ENCODE assay signal across 18 cellular contexts in the genomic region with DNA sequence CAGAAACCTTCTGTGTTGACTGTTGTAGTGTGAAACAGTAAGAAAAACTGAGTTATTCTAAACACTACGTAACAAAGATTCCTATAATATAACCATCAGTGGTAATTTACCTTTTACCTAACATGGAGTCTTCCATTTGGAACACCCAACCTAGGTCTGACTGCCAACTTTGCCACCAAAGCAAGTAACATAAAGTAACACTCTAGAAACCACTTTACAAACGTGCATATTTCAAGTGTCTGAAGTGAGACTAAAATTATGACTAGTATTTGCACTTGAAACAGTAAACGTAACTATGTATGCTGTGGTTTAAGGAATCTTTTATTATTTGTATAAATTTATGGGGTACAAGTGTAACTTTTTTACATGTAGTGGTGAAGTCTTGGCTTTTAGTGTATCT.
"Had no signal": no experiment of that assay in that cellular context is flagged by ENCODE, and none has a peak within 500 bp of the region (broad histone marks: within the 10 kb centered on the region; RNA-seq: fewer than 3 reads in every experiment).

No MANE protein-coding gene starts in this region.

- ATAC-seq: activated naive CD4-positive, alpha-beta T cell treated with anti-CD3 and anti-CD28 coated beads, Interleukin-2, amount 50 U/mL, for 72 hours; effector memory CD8-positive, alpha-beta T cell; left ventricle myocardium superior; right cardiac atrium; stimulated activated naive CD8-positive, alpha-beta T cell treated with anti-CD3 and anti-CD28 coated beads, Interleukin-15, Interleukin-2, amounts not matched to agents 100 U/mL and 50 U/mL, for 24 hours had no signal

- H3K27me3 ChIP-seq: esophagus muscularis mucosa, upper lobe of left lung had no signal

- H3K9me3 Mint-ChIP-seq: activated naive CD4-positive, alpha-beta T cell treated with anti-CD3 and anti-CD28 coated beads, Interleukin-2, amount 50 U/mL, for 72 hours; effector memory CD8-positive, alpha-beta T cell had no signal

- H3K27ac ChIP-seq: esophagus muscularis mucosa, parathyroid adenoma, upper lobe of left lung had no signal

- DNase-seq: activated B cell treated with CpG ODN at 0.5 μM for 24 hours; activated CD4-positive, alpha-beta T cell treated with anti-CD3 and anti-CD28 coated beads for 4 hours; activated effector memory CD4-positive, alpha-beta T cell treated with Interleukin-2 at 50 U/mL for 16 hours; activated T-cell treated with anti-CD3 and anti-CD28 coated beads, Interleukin-2, amount 50 U/mL, for 48 hours; central memory CD4-positive, alpha-beta T cell; effector memory CD8-positive, alpha-beta T cell; glutamatergic neuron; hippocampal formation; left ventricle myocardium superior; nephron progenitor cell; right cardiac atrium; stimulated activated CD4-positive, alpha-beta T cell treated with anti-CD3 and anti-CD28 coated beads, Interleukin-4, amount 100 ng/mL, for 4 hours; stimulated activated naive CD8-positive, alpha-beta T cell treated with anti-CD3 and anti-CD28 coated beads, Interleukin-15, Interleukin-2, amounts not matched to agents 100 U/mL and 50 U/mL, for 24 hours; T1000; upper lobe of left lung had no signal

- H3K9me3 ChIP-seq: esophagus muscularis mucosa, upper lobe of left lung had no signal

- H3K4me3 ChIP-seq: esophagus muscularis mucosa, upper lobe of left lung had no signal

- H3K4me1 ChIP-seq: esophagus muscularis mucosa, parathyroid adenoma, upper lobe of left lung had no signal

- H3K4me1 Mint-ChIP-seq: activated B cell treated with CpG ODN at 0.5 μM for 24 hours had no signal

- H3K27me3 Mint-ChIP-seq: activated B cell treated with CpG ODN at 0.5 μM for 24 hours; effector memory CD8-positive, alpha-beta T cell had no signal

- H3K4me3 Mint-ChIP-seq: activated B cell treated with CpG ODN at 0.5 μM for 24 hours; effector memory CD8-positive, alpha-beta T cell; nephron progenitor cell had no signal

- H3K27ac Mint-ChIP-seq: activated B cell treated with CpG ODN at 0.5 μM for 24 hours; effector memory CD8-positive, alpha-beta T cell; nephron progenitor cell had no signal
